9 cellular contexts compared by ENCODE assay signal in genomic region chr11:73393479-73394415, GRCh38. TPM values are rescaled to one million over a fixed set of nuclear protein-coding genes. Genes with fewer than 3 reads are reported as not detected.
A peak's percentile ranks its signal among the peaks of the same experiment; 100 is the strongest.
DNase-seq lines count a peak whose midpoint lies in the region; ATAC-seq and TF ChIP-seq lines count a peak whose summit lies in the region.
"Had no signal": no experiment of that assay in that cellular context is flagged by ENCODE, and none has a peak within 500 bp of the region (broad histone marks: within the 10 kb centered on the region; RNA-seq: fewer than 3 reads in every experiment).

No MANE protein-coding gene starts in this region.

- TF ChIP-seq CTCF in PC-3 (conservative IDR thresholded peaks at IDR 0.05; ENCODE audit: low read depth, low read length), result peak; percentile 93
- TF ChIP-seq CTCF in nephron progenitor cell (IDR thresholded peaks at IDR 0.05), result peak; percentile 76
- TF ChIP-seq CTCF in stomach (IDR thresholded peaks at IDR 0.05), result peak in 5 of 7 experiments; percentile 61 to 85 (median 80)

- no peaks in the 10 kb centered on the region for H3K9me2 ChIP-seq in PC-3 (replicated peaks; ENCODE audit: low read length)

- no peaks in the 10 kb centered on the region for H3F3A ChIP-seq in PC-3 (ENCODE audit: low read length, unreplicated experiment)

- no peak for TF ChIP-seq POLR2A in stomach (IDR thresholded peaks at IDR 0.05)

- 0 out of 2 replicates have a peak, but pooled peaks cover 1% of the 10 kb centered on the region for H4K20me1 ChIP-seq in PC-3 (ENCODE audit: low read length)

- no peak overlapping the region for H3K4me2 ChIP-seq in PC-3 (ENCODE audit: low read length)

- 57 to 75% (median 72%) methylated on average over 7 to 16 of the region's 16 CpGs for WGBS in stomach, 5 donors

- DNase-seq in D341Med (ENCODE audit: low spot score) (peak; percentile 88), HT1080 (ENCODE audit: low read depth) (peak; percentile 84), PC-3 (peak; percentile 84), fibroblast of gingiva (ENCODE audit: low read depth) (peak; percentile 70), nephron progenitor cell (peak; percentile 80), stomach (peak; percentile 85)
- peak; percentile 74 for DNase-seq in activated T-cell treated with anti-CD3 and anti-CD28 coated beads, Interleukin-2, amount 50 U/mL, for 24 hours

- CTCF ChIA-PET in PC-3 (lab: Charles Lee), result interaction anchor here (0.5 to 1.8 kb wide), 12 partner anchors 21 to 269 kb away, joined by 3 to 55 read pairs (median 3); no protein-coding TSS in a partner anchor

- H3K4me1 ChIP-seq in PC-3 (ENCODE audit: insufficient read depth, low read length), result no peaks in the 10 kb centered on the region
- peaks cover 0 to 21% (median 4%) of the 10 kb centered on the region in 4 donors for H3K4me1 ChIP-seq in stomach

- peaks cover 90% of the 10 kb centered on the region for H3K36me3 Mint-ChIP-seq in activated T-cell treated with anti-CD3 and anti-CD28 coated beads, Interleukin-2, amount 50 U/mL, for 24 hours (ENCODE audit: low read depth)
- H3K36me3 Mint-ChIP-seq in nephron progenitor cell (ENCODE audit: low read depth), result no peaks in the 10 kb centered on the region
- H3K36me3 Mint-ChIP-seq: activated naive CD8-positive, alpha-beta T cell had no signal

- H3K4me3 Mint-ChIP-seq in activated T-cell treated with anti-CD3 and anti-CD28 coated beads, Interleukin-2, amount 50 U/mL, for 24 hours, result no peak overlapping the region
- H3K4me3 Mint-ChIP-seq in nephron progenitor cell, result no peak overlapping the region
- H3K4me3 Mint-ChIP-seq: activated naive CD8-positive, alpha-beta T cell had no signal

- peaks cover 9% of the 10 kb centered on the region; the same call in 1 of the 2 replicates for H3K79me2 ChIP-seq in PC-3 (ENCODE audit: low read length)

- no peak for TF ChIP-seq EP300 in stomach (IDR thresholded peaks at IDR 0.05)

- no peak overlapping the region for H3K9ac ChIP-seq in PC-3 (ENCODE audit: low read length)

- BruUV-seq in PC-3 (replicated peaks; lab: Mats Ljungman, UMichigan), result no TSS peak

- H3K36me3 ChIP-seq in PC-3 (ENCODE audit: low read depth, low read length), result peaks cover 22% of the 10 kb centered on the region; the same call in 1 of the 2 replicates
- H3K36me3 ChIP-seq in stomach, result peaks cover 0 to 52% (median 3%) of the 10 kb centered on the region in 4 donors

- H3K4me3 ChIP-seq in PC-3 (ENCODE audit: low read length) (no peak overlapping the region), stomach (no peak overlapping the region)

- peak; percentile 85 for ATAC-seq in PC-3
- ATAC-seq in GM19452 (IDR thresholded peaks at IDR 0.05; ENCODE audit: unreplicated experiment), result no peak

- POLR2A ChIA-PET in PC-3 (lab: Charles Lee; ENCODE audit: unreplicated experiment), result no interaction called here

- H3K9me3 ChIP-seq in PC-3 (ENCODE audit: low read length) (no peaks in the 10 kb centered on the region), stomach (no peaks in the 10 kb centered on the region)

- H3K4me1 Mint-ChIP-seq in activated T-cell treated with anti-CD3 and anti-CD28 coated beads, Interleukin-2, amount 50 U/mL, for 24 hours (ENCODE audit: low read depth), result peaks cover 3% of the 10 kb centered on the region
- H3K4me1 Mint-ChIP-seq in nephron progenitor cell, result peaks cover 27% of the 10 kb centered on the region

- H3K27me3 Mint-ChIP-seq in activated T-cell treated with anti-CD3 and anti-CD28 coated beads, Interleukin-2, amount 50 U/mL, for 24 hours, result no peaks in the 10 kb centered on the region
- H3K27me3 Mint-ChIP-seq in nephron progenitor cell (ENCODE audit: low read depth, poor library complexity), result peaks cover 3% of the 10 kb centered on the region
- H3K27me3 Mint-ChIP-seq: activated naive CD8-positive, alpha-beta T cell had no signal

- H3K27ac ChIP-seq in PC-3 (ENCODE audit: low read length), result no peak overlapping the region
- H3K27ac ChIP-seq in stomach, result no peak overlapping the region

- intact Hi-C loops in PC-3 (cut with micrococcal nuclease) (loop anchor here (1.0 to 2.0 kb wide), 2 partner anchors 42 to 87 kb away; no protein-coding TSS in a partner anchor), stomach (cut with DNase I; ENCODE audit: low total_unique reads) (loop anchor here (5.0 to 10.0 kb wide), 2 partner anchors 41 to 99 kb away; no protein-coding TSS in a partner anchor)

- no peak overlapping the region for H2AFZ ChIP-seq in PC-3 (ENCODE audit: low read length)

- no peaks in the 10 kb centered on the region for H3K9me3 Mint-ChIP-seq in activated T-cell treated with anti-CD3 and anti-CD28 coated beads, Interleukin-2, amount 50 U/mL, for 24 hours
- H3K9me3 Mint-ChIP-seq in nephron progenitor cell, result no peaks in the 10 kb centered on the region

- H3K27me3 ChIP-seq in PC-3 (ENCODE audit: low read length) (no peaks in the 10 kb centered on the region), stomach (no peaks in the 10 kb centered on the region)

- H3K27ac Mint-ChIP-seq in activated T-cell treated with anti-CD3 and anti-CD28 coated beads, Interleukin-2, amount 50 U/mL, for 24 hours, result peak overlapping the region; percentile 5
- H3K27ac Mint-ChIP-seq in nephron progenitor cell, result no peak overlapping the region
- H3K27ac Mint-ChIP-seq: activated naive CD8-positive, alpha-beta T cell had no signal

RNA-seq across cellular contexts. Expression of gene RELT, which starts 17.5 kb away (rescaled TPM):
- total RNA-seq in HT1080 (2014; rRNA removed; shearing (Covaris generic)), result 13.4 and 15.1 TPM in 2 replicates
- 8.2 and 8.7 TPM in 2 replicates for polyA plus RNA-seq in HT1080 (2015; cell fraction: cytosol; rRNA removed)
- polyA plus RNA-seq in HT1080 (2015; cell fraction: nucleus; rRNA removed), result 21.4 and 23.2 TPM in 2 replicates
- total RNA-seq in PC-3 (2014; rRNA removed) (24.5 and 34.0 TPM in 2 replicates), stomach (10 to 100 TPM in 1 of 5 donors, 1 to 10 TPM in 2, not detected in 2; 2.2 to 18.7 (median 2.9) TPM)
- polyA plus RNA-seq in stomach, result 1 to 10 TPM; 1.2 to 1.6 (median 1.2) TPM
